In genomic region chr15:23073890-23074631, GRCh38 we compare ENCODE assay signal across 11 cellular contexts. TPM values are rescaled to one million over a fixed set of nuclear protein-coding genes. Genes with fewer than 3 reads are reported as not detected.
A peak's percentile ranks its signal among the peaks of the same experiment; 100 is the strongest.
DNase-seq lines count a peak whose midpoint lies in the region; ATAC-seq and TF ChIP-seq lines count a peak whose summit lies in the region.
"Had no signal": no experiment of that assay in that cellular context is flagged by ENCODE, and none has a peak within 500 bp of the region (broad histone marks: within the 10 kb centered on the region; RNA-seq: fewer than 3 reads in every experiment).

No MANE protein-coding gene starts in this region.

- intact Hi-C loops in naive thymus-derived CD4-positive, alpha-beta T cell (cut with micrococcal nuclease) = no loop called here

- H3K4me3 Mint-ChIP-seq in naive thymus-derived CD4-positive, alpha-beta T cell = no peak overlapping the region
- no peak overlapping the region for H3K4me3 Mint-ChIP-seq in type B pancreatic cell

- no peak overlapping the region for H3K4me3 ChIP-seq in naive thymus-derived CD4-positive, alpha-beta T cell (ENCODE audit: low read length)
- H3K4me3 ChIP-seq: thoracic aorta had no signal

- no peaks in the 10 kb centered on the region for H3K4me1 Mint-ChIP-seq in naive thymus-derived CD4-positive, alpha-beta T cell
- H3K4me1 Mint-ChIP-seq in type B pancreatic cell (ENCODE audit: unreplicated experiment) = peaks cover 7% of the 10 kb centered on the region

- no peaks in the 10 kb centered on the region for H3K36me3 Mint-ChIP-seq in naive thymus-derived CD4-positive, alpha-beta T cell
- no peaks in the 10 kb centered on the region for H3K36me3 Mint-ChIP-seq in type B pancreatic cell

- no peaks in the 10 kb centered on the region for H3K27me3 ChIP-seq in naive thymus-derived CD4-positive, alpha-beta T cell (ENCODE audit: control insufficient read depth in 2 of 2, insufficient read depth in 2 of 2, low read length in 2 of 2)

- no peaks in the 10 kb centered on the region for H3K9me3 Mint-ChIP-seq in naive thymus-derived CD4-positive, alpha-beta T cell
- H3K9me3 Mint-ChIP-seq in type B pancreatic cell = peaks cover 5% of the 10 kb centered on the region

- no peaks in the 10 kb centered on the region for H3K36me3 ChIP-seq in naive thymus-derived CD4-positive, alpha-beta T cell (ENCODE audit: control insufficient read depth in 2 of 3, insufficient read depth in 3 of 3, low read length in 3 of 3)
- H3K36me3 ChIP-seq: thoracic aorta had no signal

- no peak for TF ChIP-seq CTCF in type B pancreatic cell (conservative IDR thresholded peaks at IDR 0.05)

- CTCF ChIA-PET in naive thymus-derived CD4-positive, alpha-beta T cell (lab: Charles Lee) = no interaction called here

- H3K27ac ChIP-seq in naive thymus-derived CD4-positive, alpha-beta T cell (ENCODE audit: low read depth, low read length) = no peak overlapping the region
- H3K27ac ChIP-seq: thoracic aorta had no signal

- no peak overlapping the region for H3K27ac Mint-ChIP-seq in naive thymus-derived CD4-positive, alpha-beta T cell
- H3K27ac Mint-ChIP-seq in type B pancreatic cell = no peak overlapping the region

- H3K27me3 Mint-ChIP-seq in naive thymus-derived CD4-positive, alpha-beta T cell = peaks cover 2 to 20% (median 12%) of the 10 kb centered on the region in 5 donors
- no peaks in the 10 kb centered on the region for H3K27me3 Mint-ChIP-seq in type B pancreatic cell

- peak; percentile 46 for ATAC-seq in naive thymus-derived CD4-positive, alpha-beta T cell

- DNase-seq in DMS53 treated with DMSO at 0.1 percent for 48 hours (lab: John Stamatoyannopoulos, UW; ENCODE audit: unreplicated experiment) (peak; percentile 45), NCI-H1048 (lab: John Stamatoyannopoulos, UW) (peak; percentile 5), SHP77 (lab: John Stamatoyannopoulos, UW) (peak; percentile 67 to 84), GM19240 (ENCODE audit: insufficient read length, low spot score) (no peak), type B pancreatic cell (ENCODE audit: extremely low spot score, unreplicated experiment) (no peak)
- DNase-seq in naive thymus-derived CD4-positive, alpha-beta T cell = no peak
- no peak for DNase-seq in stimulated activated CD8-positive, alpha-beta memory T cell treated with anti-CD3 and anti-CD28 coated beads, Interleukin-4, amount 100 ng/mL, for 48 hours
- DNase-seq in stimulated activated CD4-positive, alpha-beta T cell treated with anti-CD3 and anti-CD28 coated beads, Interleukin-4, amount 100 ng/mL, for 24 hours = no peak
- DNase-seq: activated T-cell treated with anti-CD3 and anti-CD28 coated beads, Interleukin-2, amount 50 U/mL, for 48 hours; effector CD4-positive, alpha-beta T cell had no signal

- POLR2A ChIA-PET in naive thymus-derived CD4-positive, alpha-beta T cell (lab: Charles Lee) = no interaction called here

- H3K9me3 ChIP-seq in naive thymus-derived CD4-positive, alpha-beta T cell (ENCODE audit: control insufficient read depth in 2 of 3, low read length in 3 of 3) = no peaks in the 10 kb centered on the region
- H3K9me3 ChIP-seq: thoracic aorta had no signal

- H3K4me1 ChIP-seq in naive thymus-derived CD4-positive, alpha-beta T cell (ENCODE audit: control insufficient read depth in 2 of 2, insufficient read depth in 2 of 2, low read length in 2 of 2) = no peaks in the 10 kb centered on the region

RNA-seq across cellular contexts. Expression of gene TUBGCP5, which starts 34.7 kb away (rescaled TPM):
- total RNA-seq in naive thymus-derived CD4-positive, alpha-beta T cell = 10 to 100 TPM; 15.7 to 28.6 (median 23.5) TPM
- polyA plus RNA-seq in naive thymus-derived CD4-positive, alpha-beta T cell = 1 to 10 TPM; 5.7 to 8.1 TPM
- 15.3 and 24.6 TPM in 2 replicates for total RNA-seq in type B pancreatic cell (ENCODE audit: low replicate concordance)

Comparison
In these comparisons a context has a peak if more than half of its experiments do, and no peak if none do; other contexts are left out.
1. DNase-seq: peak in DMS53 treated with DMSO at 0.1 percent for 48 hours (single experiment), NCI-H1048 (single experiment) and SHP77 (2 of 2); none in naive thymus-derived CD4-positive, alpha-beta T cell (0 of 9), stimulated activated CD8-positive, alpha-beta memory T cell treated with anti-CD3 and anti-CD28 coated beads, Interleukin-4, amount 100 ng/mL, for 48 hours (single experiment), stimulated activated CD4-positive, alpha-beta T cell treated with anti-CD3 and anti-CD28 coated beads, Interleukin-4, amount 100 ng/mL, for 24 hours (single experiment), GM19240 (single experiment) and type B pancreatic cell (single experiment).